ENCODE assay signal across 11 cellular contexts in the genomic region with DNA sequence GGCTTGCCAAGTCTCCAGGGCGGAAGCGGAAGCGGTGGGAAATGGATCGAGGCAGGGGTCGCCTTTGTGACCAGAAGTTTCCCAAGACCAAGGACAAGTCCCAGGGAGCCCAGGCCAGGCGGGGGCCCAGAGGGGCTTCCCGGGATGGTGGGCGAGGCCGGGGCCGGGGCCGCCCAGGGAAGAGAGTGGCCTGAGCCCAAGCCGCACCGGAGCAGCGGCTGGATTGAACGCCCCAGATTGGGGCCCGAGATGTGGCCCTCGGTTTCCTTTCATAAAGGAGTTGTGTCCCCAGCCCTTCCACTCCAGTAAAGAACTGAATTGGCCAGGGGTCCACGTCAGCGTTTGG. TPM values are rescaled to one million over a fixed set of nuclear protein-coding genes. Genes with fewer than 3 reads are reported as not detected.
A peak's percentile ranks its signal among the peaks of the same experiment; 100 is the strongest.
DNase-seq lines count a peak whose midpoint lies in the region; ATAC-seq lines count a peak whose summit lies in the region.
"Had no signal": no experiment of that assay in that cellular context is flagged by ENCODE, and none has a peak within 500 bp of the region (broad histone marks: within the 10 kb centered on the region; RNA-seq: fewer than 3 reads in every experiment).

No MANE protein-coding gene starts in this region.

- no peak for DNase-seq in activated naive CD4-positive, alpha-beta T cell treated with anti-CD3 and anti-CD28 coated beads, Interleukin-2, amount 10 ng/mL, durations not matched to agents 7 days and 5 days
- DNase-seq in activated naive CD4-positive, alpha-beta T cell treated with Interleukin-2 at 50 U/mL for 16 hours = no peak
- DNase-seq in activated T-helper 1 cell treated with anti-CD3 and anti-CD28 coated beads, Interleukin-12 subunit alpha, Interleukin-12 subunit beta, Interleukin-2, Interleukin-4 antibody, amounts not matched to agents 30 ng/mL and 10 ng/mL and 1 ng/mL, durations not matched to agents 14 hours and 24 hours and 36 hours (ENCODE audit: low spot score) = no peak
- DNase-seq in stimulated activated effector memory CD8-positive, alpha-beta T cell treated with anti-CD3 and anti-CD28 coated beads, Interleukin-12 subunit alpha, Interleukin-12 subunit beta, amount 100 ng/mL, for 72 hours (ENCODE audit: low spot score in 2 of 2) = no peak
- no peak for DNase-seq in Right ventricle myocardium inferior (ENCODE audit: missing footprints)
- DNase-seq: hippocampal formation, NCI-H1105 treated with DMSO at 0.1 percent for 48 hours, NCI-H510A, uterus had no signal

- H3K4me1 Mint-ChIP-seq in activated naive CD4-positive, alpha-beta T cell treated with anti-CD3 and anti-CD28 coated beads, Interleukin-2, amount 10 ng/mL, durations not matched to agents 7 days and 5 days = peaks cover 61% of the 10 kb centered on the region
- peaks cover 40% of the 10 kb centered on the region for H3K4me1 Mint-ChIP-seq in activated T-helper 1 cell treated with anti-CD3 and anti-CD28 coated beads, Interleukin-12 subunit alpha, Interleukin-12 subunit beta, Interleukin-2, Interleukin-4 antibody, amounts not matched to agents 30 ng/mL and 10 ng/mL and 1 ng/mL, durations not matched to agents 14 hours and 24 hours and 36 hours (ENCODE audit: low read depth)
- peaks cover 73% of the 10 kb centered on the region for H3K4me1 Mint-ChIP-seq in stimulated activated effector memory CD8-positive, alpha-beta T cell treated with anti-CD3 and anti-CD28 coated beads, Interleukin-12 subunit alpha, Interleukin-12 subunit beta, amount 100 ng/mL, for 72 hours

- CTCF ChIA-PET in activated naive CD4-positive, alpha-beta T cell treated with anti-CD3 and anti-CD28 coated beads, Interleukin-2, amount 10 ng/mL, durations not matched to agents 7 days and 5 days (lab: Charles Lee) = interaction anchor here (5.1 kb wide), 1 partner anchor 12 kb away, joined by 51 read pairs; no protein-coding TSS in a partner anchor

- no peaks in the 10 kb centered on the region for H3K27me3 Mint-ChIP-seq in activated naive CD4-positive, alpha-beta T cell treated with anti-CD3 and anti-CD28 coated beads, Interleukin-2, amount 10 ng/mL, durations not matched to agents 7 days and 5 days
- H3K27me3 Mint-ChIP-seq in activated T-helper 1 cell treated with anti-CD3 and anti-CD28 coated beads, Interleukin-12 subunit alpha, Interleukin-12 subunit beta, Interleukin-2, Interleukin-4 antibody, amounts not matched to agents 30 ng/mL and 10 ng/mL and 1 ng/mL, durations not matched to agents 14 hours and 24 hours and 36 hours (ENCODE audit: insufficient read depth) = no peaks in the 10 kb centered on the region

- no peak overlapping the region for H3K4me3 Mint-ChIP-seq in activated naive CD4-positive, alpha-beta T cell treated with anti-CD3 and anti-CD28 coated beads, Interleukin-2, amount 10 ng/mL, durations not matched to agents 7 days and 5 days
- peak overlapping the region; percentile 61 for H3K4me3 Mint-ChIP-seq in activated T-helper 1 cell treated with anti-CD3 and anti-CD28 coated beads, Interleukin-12 subunit alpha, Interleukin-12 subunit beta, Interleukin-2, Interleukin-4 antibody, amounts not matched to agents 30 ng/mL and 10 ng/mL and 1 ng/mL, durations not matched to agents 14 hours and 24 hours and 36 hours
- peak overlapping the region; percentile 91 for H3K4me3 Mint-ChIP-seq in stimulated activated effector memory CD8-positive, alpha-beta T cell treated with anti-CD3 and anti-CD28 coated beads, Interleukin-12 subunit alpha, Interleukin-12 subunit beta, amount 100 ng/mL, for 72 hours

- intact Hi-C loops in activated T-helper 1 cell treated with anti-CD3 and anti-CD28 coated beads, Interleukin-12 subunit alpha, Interleukin-12 subunit beta, Interleukin-2, Interleukin-4 antibody, amounts not matched to agents 30 ng/mL and 10 ng/mL and 1 ng/mL, durations not matched to agents 14 hours and 24 hours and 36 hours (cut with micrococcal nuclease) = no loop called here
- intact Hi-C loops in Right ventricle myocardium inferior (cut with DNase I) = loop anchor here (10.0 kb wide), 1 partner anchor 284 kb away; no protein-coding TSS in a partner anchor

- H3K36me3 Mint-ChIP-seq in activated naive CD4-positive, alpha-beta T cell treated with anti-CD3 and anti-CD28 coated beads, Interleukin-2, amount 10 ng/mL, durations not matched to agents 7 days and 5 days = peaks cover 59% of the 10 kb centered on the region
- peaks cover 50% of the 10 kb centered on the region for H3K36me3 Mint-ChIP-seq in activated T-helper 1 cell treated with anti-CD3 and anti-CD28 coated beads, Interleukin-12 subunit alpha, Interleukin-12 subunit beta, Interleukin-2, Interleukin-4 antibody, amounts not matched to agents 30 ng/mL and 10 ng/mL and 1 ng/mL, durations not matched to agents 14 hours and 24 hours and 36 hours (ENCODE audit: low read depth)
- peaks cover 100% of the 10 kb centered on the region for H3K36me3 Mint-ChIP-seq in stimulated activated effector memory CD8-positive, alpha-beta T cell treated with anti-CD3 and anti-CD28 coated beads, Interleukin-12 subunit alpha, Interleukin-12 subunit beta, amount 100 ng/mL, for 72 hours

- no peaks in the 10 kb centered on the region for H3K9me3 Mint-ChIP-seq in activated naive CD4-positive, alpha-beta T cell treated with anti-CD3 and anti-CD28 coated beads, Interleukin-2, amount 10 ng/mL, durations not matched to agents 7 days and 5 days
- H3K9me3 Mint-ChIP-seq in activated T-helper 1 cell treated with anti-CD3 and anti-CD28 coated beads, Interleukin-12 subunit alpha, Interleukin-12 subunit beta, Interleukin-2, Interleukin-4 antibody, amounts not matched to agents 30 ng/mL and 10 ng/mL and 1 ng/mL, durations not matched to agents 14 hours and 24 hours and 36 hours = no peaks in the 10 kb centered on the region
- no peaks in the 10 kb centered on the region for H3K9me3 Mint-ChIP-seq in stimulated activated effector memory CD8-positive, alpha-beta T cell treated with anti-CD3 and anti-CD28 coated beads, Interleukin-12 subunit alpha, Interleukin-12 subunit beta, amount 100 ng/mL, for 72 hours

- H3K27ac Mint-ChIP-seq in activated naive CD4-positive, alpha-beta T cell treated with anti-CD3 and anti-CD28 coated beads, Interleukin-2, amount 10 ng/mL, durations not matched to agents 7 days and 5 days = peak overlapping the region; percentile 78
- H3K27ac Mint-ChIP-seq in activated T-helper 1 cell treated with anti-CD3 and anti-CD28 coated beads, Interleukin-12 subunit alpha, Interleukin-12 subunit beta, Interleukin-2, Interleukin-4 antibody, amounts not matched to agents 30 ng/mL and 10 ng/mL and 1 ng/mL, durations not matched to agents 14 hours and 24 hours and 36 hours = peak overlapping the region; percentile 90
- H3K27ac Mint-ChIP-seq in stimulated activated effector memory CD8-positive, alpha-beta T cell treated with anti-CD3 and anti-CD28 coated beads, Interleukin-12 subunit alpha, Interleukin-12 subunit beta, amount 100 ng/mL, for 72 hours = peak overlapping the region; percentile 94

- ATAC-seq in stimulated activated effector memory CD8-positive, alpha-beta T cell treated with anti-CD3 and anti-CD28 coated beads, Interleukin-12 subunit alpha, Interleukin-12 subunit beta, amount 100 ng/mL, for 72 hours = no peak
- no peak for ATAC-seq in GM21360 (IDR thresholded peaks at IDR 0.05; ENCODE audit: unreplicated experiment)
- ATAC-seq in Right ventricle myocardium inferior = no peak
- ATAC-seq: esophagus mucosa had no signal

RNA-seq across cellular contexts. Expression of a gene that starts 0.5 kb away (rescaled TPM):
- total RNA-seq in activated T-helper 1 cell treated with anti-CD3 and anti-CD28 coated beads, Interleukin-12 subunit alpha, Interleukin-12 subunit beta, Interleukin-2, Interleukin-4 antibody, amounts not matched to agents 30 ng/mL and 10 ng/mL and 1 ng/mL, durations not matched to agents 14 hours and 24 hours and 36 hours = 64.4 and 64.9 TPM in 2 replicates
- 4.5 TPM for total RNA-seq in Right ventricle myocardium inferior

RNA-seq across cellular contexts. Expression of a gene that starts 4.8 kb away (rescaled TPM):
- total RNA-seq in activated T-helper 1 cell treated with anti-CD3 and anti-CD28 coated beads, Interleukin-12 subunit alpha, Interleukin-12 subunit beta, Interleukin-2, Interleukin-4 antibody, amounts not matched to agents 30 ng/mL and 10 ng/mL and 1 ng/mL, durations not matched to agents 14 hours and 24 hours and 36 hours = 234 and 250 TPM in 2 replicates
- total RNA-seq in Right ventricle myocardium inferior = 27.0 TPM

RNA-seq across cellular contexts. Expression of a gene that starts 8.5 kb away (rescaled TPM):
- total RNA-seq in activated T-helper 1 cell treated with anti-CD3 and anti-CD28 coated beads, Interleukin-12 subunit alpha, Interleukin-12 subunit beta, Interleukin-2, Interleukin-4 antibody, amounts not matched to agents 30 ng/mL and 10 ng/mL and 1 ng/mL, durations not matched to agents 14 hours and 24 hours and 36 hours = 8.2 and 8.5 TPM in 2 replicates
- not detected for total RNA-seq in Right ventricle myocardium inferior
- total RNA-seq: esophagus mucosa had no signal

RNA-seq across cellular contexts. Expression of a gene that starts 8.8 kb away (rescaled TPM):
- total RNA-seq in activated T-helper 1 cell treated with anti-CD3 and anti-CD28 coated beads, Interleukin-12 subunit alpha, Interleukin-12 subunit beta, Interleukin-2, Interleukin-4 antibody, amounts not matched to agents 30 ng/mL and 10 ng/mL and 1 ng/mL, durations not matched to agents 14 hours and 24 hours and 36 hours = 371 and 377 TPM in 2 replicates
- total RNA-seq in Right ventricle myocardium inferior = 167 TPM

RNA-seq across cellular contexts. Expression of a gene that starts 24.8 kb away (rescaled TPM):
- total RNA-seq in activated T-helper 1 cell treated with anti-CD3 and anti-CD28 coated beads, Interleukin-12 subunit alpha, Interleukin-12 subunit beta, Interleukin-2, Interleukin-4 antibody, amounts not matched to agents 30 ng/mL and 10 ng/mL and 1 ng/mL, durations not matched to agents 14 hours and 24 hours and 36 hours = 64.1 and 70.5 TPM in 2 replicates
- 9.7 TPM for total RNA-seq in Right ventricle myocardium inferior

Comparison
In these comparisons a context has a peak if more than half of its experiments do, and no peak if none do; other contexts are left out.
1. RNA of a gene that starts 0.5 kb away (total RNA-seq): 64.4 to 64.9 TPM in activated T-helper 1 cell treated with anti-CD3 and anti-CD28 coated beads, Interleukin-12 subunit alpha, Interleukin-12 subunit beta, Interleukin-2, Interleukin-4 antibody, amounts not matched to agents 30 ng/mL and 10 ng/mL and 1 ng/mL, durations not matched to agents 14 hours and 24 hours and 36 hours; 4.5 TPM in Right ventricle myocardium inferior (single experiment); every median in the first group is over 10 times any median in the second.
2. Peak in every context shown above with its lines, with median percentiles within 50 percentile points of each other: H3K27ac Mint-ChIP-seq.